ENCODE assay signal across 18 cellular contexts in the genomic region with DNA sequence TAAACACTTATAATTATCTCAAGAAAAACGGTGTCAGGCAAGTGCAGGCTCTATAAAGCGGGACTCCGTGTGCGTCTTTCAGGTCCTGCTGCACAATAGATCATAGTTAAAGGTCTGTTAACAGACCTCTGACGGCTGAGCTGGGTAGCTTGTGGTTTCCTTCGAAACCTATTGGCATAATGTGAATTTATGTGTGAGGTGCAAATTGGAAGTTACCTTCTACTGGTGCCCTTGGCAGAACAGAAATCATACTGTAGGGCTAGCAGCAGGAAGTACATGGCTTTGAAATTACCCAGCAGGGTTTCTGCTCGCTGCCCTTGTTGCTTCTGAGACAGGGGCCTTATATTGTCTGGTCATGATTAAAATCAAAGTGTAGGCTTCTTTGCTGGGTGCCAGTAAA.
"Had no signal": no experiment of that assay in that cellular context is flagged by ENCODE, and none has a peak within 500 bp of the region (broad histone marks: within the 10 kb centered on the region; RNA-seq: fewer than 3 reads in every experiment).

No MANE protein-coding gene starts in this region.

- H3K4me3 ChIP-seq: lung, pancreas, thoracic aorta, upper lobe of left lung had no signal

- H3K36me3 ChIP-seq: neutrophil, pancreas, thoracic aorta, upper lobe of left lung had no signal

- H3K27me3 ChIP-seq: neutrophil, pancreas, upper lobe of left lung had no signal

- H3K9me3 ChIP-seq: neutrophil, pancreas, thoracic aorta, upper lobe of left lung had no signal

- DNase-seq: activated B cell treated with CpG ODN at 0.5 μM for 24 hours; activated CD4-positive, alpha-beta memory T cell treated with anti-CD3 and anti-CD28 coated beads, Interleukin-2, amount 10 ng/mL, durations not matched to agents 7 days and 5 days; activated CD4-positive, alpha-beta T cell treated with anti-CD3 and anti-CD28 coated beads for 48 hours; activated CD8-positive, alpha-beta memory T cell treated with anti-CD3 and anti-CD28 coated beads, Interleukin-2, amount 10 ng/mL, durations not matched to agents 7 days and 5 days; activated naive CD8-positive, alpha-beta T cell treated with anti-CD3 and anti-CD28 coated beads for 36 hours; amniotic stem cell; caudate nucleus; effector memory CD8-positive, alpha-beta T cell; foreskin fibroblast; hippocampal formation; left cardiac atrium; pancreas; stimulated activated naive B cell treated with anti-CD40 and anti-IgM and Interleukin-4, amounts not matched to agents 10 μg/mL and 1 μg/mL and 100 μg/mL, for 72 hours; upper lobe of left lung had no signal

- ATAC-seq: activated CD8-positive, alpha-beta memory T cell treated with anti-CD3 and anti-CD28 coated beads, Interleukin-2, amount 10 ng/mL, durations not matched to agents 7 days and 5 days; effector memory CD8-positive, alpha-beta T cell; natural killer cell treated with Interleukin-12 subunit alpha and Interleukin-12 subunit beta and Interleukin-15 and Interleukin-18, amount 100 ng/mL, for 72 hours; pancreas; stimulated activated naive B cell treated with anti-CD40 and anti-IgM and Interleukin-4, amounts not matched to agents 10 μg/mL and 1 μg/mL and 100 μg/mL, for 72 hours had no signal

- H3K4me1 ChIP-seq: pancreas, upper lobe of left lung had no signal

- H3K27ac ChIP-seq: neutrophil, pancreas, thoracic aorta, upper lobe of left lung had no signal
